In genomic region chr13:48560657-48561337, GRCh38 we compare ENCODE assay signal across 1 cellular context.
TF ChIP-seq lines count a peak whose summit lies in the region.

No MANE protein-coding gene starts in this region.

TF ChIP-seq in GM12878, 131 proteins besides CTCF, POLR2A, EP300 and RAD21:
- no peak for TF ChIP-seq NKRF (conservative IDR thresholded peaks at IDR 0.05)
